26 cellular contexts compared by ENCODE assay signal in the genomic region with DNA sequence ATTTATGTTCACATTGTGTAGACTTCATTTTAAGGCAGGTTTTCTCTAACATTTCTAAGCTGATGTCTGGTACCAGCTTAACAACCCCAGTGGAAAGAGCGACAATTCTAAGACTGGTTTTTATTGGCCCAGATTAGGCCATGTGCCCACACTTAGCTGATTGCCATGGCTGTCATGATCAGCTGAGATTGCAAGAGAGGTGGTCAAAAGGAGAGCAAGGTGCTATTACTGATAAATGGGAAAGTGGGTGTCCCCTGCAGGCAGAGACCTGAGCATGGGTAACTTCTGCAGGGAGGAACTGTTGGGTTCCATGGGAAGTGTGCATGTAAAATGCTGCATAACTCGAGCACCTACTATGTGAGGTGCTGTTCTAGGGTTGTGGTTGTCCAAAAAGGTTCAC. TPM values are rescaled to one million over a fixed set of nuclear protein-coding genes. Genes with fewer than 3 reads are reported as not detected.
DNase-seq lines count a peak whose midpoint lies in the region; ATAC-seq and TF ChIP-seq lines count a peak whose summit lies in the region.
"Had no signal": no experiment of that assay in that cellular context is flagged by ENCODE, and none has a peak within 500 bp of the region (broad histone marks: within the 10 kb centered on the region; RNA-seq: fewer than 3 reads in every experiment).

No MANE protein-coding gene starts in this region.

- H3K18ac ChIP-seq in trophoblast cell (ENCODE audit: low read length) (no peak overlapping the region), H9 (ENCODE audit: insufficient read length, low read depth, low read length) (no peak overlapping the region)

- H4K12ac ChIP-seq in trophoblast cell (ENCODE audit: low read depth, low read length): no peak overlapping the region

- H2BK120ac ChIP-seq in trophoblast cell (ENCODE audit: insufficient read depth, low read length, poor library complexity) (no peak overlapping the region), H9 (ENCODE audit: low read depth, low read length, poor library complexity, severe bottlenecking) (no peak overlapping the region)

- peaks cover 16% of the 10 kb centered on the region for H3K36me3 Mint-ChIP-seq in central memory CD8-positive, alpha-beta T cell (ENCODE audit: insufficient read depth)
- H3K36me3 Mint-ChIP-seq in H9 (ENCODE audit: insufficient read depth in 1 of 3, low read depth in 3 of 3): peaks cover 0 to 3% (median 0%) of the 10 kb centered on the region in 3 experiments; a peak in 2 of 7 replicates
- H3K36me3 Mint-ChIP-seq: natural killer cell had no signal

- H2AFZ ChIP-seq in trophoblast cell (ENCODE audit: insufficient read depth, low read length, poor library complexity) (no peak overlapping the region), H9 (ENCODE audit: low read length) (no peak overlapping the region)
- H2AFZ ChIP-seq: GM23338 had no signal

- H4K91ac ChIP-seq in trophoblast cell (ENCODE audit: low read depth, low read length) (no peak overlapping the region), H9 (ENCODE audit: insufficient read length, low read depth, low read length) (no peak overlapping the region)

- no peak for DNase-seq in HL-60 (ENCODE audit: low read depth in 1 of 2, low spot score in 1 of 2)
- DNase-seq in central memory CD8-positive, alpha-beta T cell (ENCODE audit: low spot score in 2 of 2): no peak
- DNase-seq in trophoblast cell: no peak
- no peak for DNase-seq in RKO (ENCODE audit: low spot score)
- DNase-seq in H9: no peak
- DNase-seq: activated CD4-positive, alpha-beta T cell treated with anti-CD3 and anti-CD28 coated beads for 36 hours; activated naive CD4-positive, alpha-beta T cell treated with anti-CD3 and anti-CD28 coated beads, Interleukin-2, amount 50 U/mL, for 16 hours; CD8-positive, alpha-beta T cell; cerebellar nuclear complex; DMS53; GDM1; heart right ventricle; left cardiac atrium; natural killer cell; NCI-H1105 treated with DMSO at 0.1 percent for 48 hours; NCI-H2029; NCI-H526 treated with DMSO at 0.1 percent for 48 hours; retina; stimulated activated CD4-positive, alpha-beta T cell treated with anti-CD3 and anti-CD28 coated beads, Interleukin-2, amount 100 ng/mL, for 24 hours; T-cell had no signal

- H4K20me1 ChIP-seq in BLaER1 (peaks cover 80% of the 10 kb centered on the region), H9 (ENCODE audit: control insufficient read depth, insufficient read depth, insufficient read length) (no peaks in the 10 kb centered on the region)

- H3K36me3 ChIP-seq in BLaER1: peaks cover 90% of the 10 kb centered on the region
- H3K36me3 ChIP-seq in trophoblast cell (ENCODE audit: control insufficient read depth in 1 of 2, insufficient read depth in 2 of 2, low read length in 2 of 2): peaks cover 14 to 21% of the 10 kb centered on the region in 2 experiments

- H3K4me3 Mint-ChIP-seq in central memory CD8-positive, alpha-beta T cell: no peak overlapping the region
- H3K4me3 Mint-ChIP-seq in H9: no peak overlapping the region
- H3K4me3 Mint-ChIP-seq: activated CD4-positive, alpha-beta T cell treated with anti-CD3 and anti-CD28 coated beads for 36 hours; CD8-positive, alpha-beta T cell; GM23338; natural killer cell; T-cell had no signal

- peaks cover 26% of the 10 kb centered on the region for H3K4me1 Mint-ChIP-seq in central memory CD8-positive, alpha-beta T cell
- H3K4me1 Mint-ChIP-seq in H9: peaks cover 7 to 16% of the 10 kb centered on the region in 2 experiments

- no peak overlapping the region for H2BK15ac ChIP-seq in H9 (ENCODE audit: low read depth, low read length)

- H3K79me2 ChIP-seq in trophoblast cell (ENCODE audit: control insufficient read depth, insufficient read depth, low read length, poor library complexity) (no peaks in the 10 kb centered on the region), H9 (ENCODE audit: insufficient read depth, low read length) (no peaks in the 10 kb centered on the region)

- no peaks in the 10 kb centered on the region for H3K9me3 ChIP-seq in BLaER1
- H3K9me3 ChIP-seq in trophoblast cell (ENCODE audit: insufficient read depth, low read depth, low read length): no peaks in the 10 kb centered on the region
- no peaks in the 10 kb centered on the region for H3K9me3 ChIP-seq in H9 (ENCODE audit: control insufficient read depth, low read depth, low read length)
- H3K9me3 ChIP-seq: heart right ventricle, SJSA1 had no signal

- ATAC-seq in central memory CD8-positive, alpha-beta T cell (replicated peaks; ENCODE audit: extremely low read depth, poor library complexity, severe bottlenecking): no peak
- ATAC-seq in activated CD4-positive, CD25-positive, alpha-beta regulatory T cell treated with anti-CD3 and anti-CD28 coated beads, Interleukin-2, amount 50 U/mL, for 24 hours: no peak
- ATAC-seq: activated CD4-positive, alpha-beta T cell treated with anti-CD3 and anti-CD28 coated beads for 36 hours; CD8-positive, alpha-beta T cell; GM23338; heart right ventricle; left cardiac atrium; natural killer cell; Panc1; T-cell had no signal

- H3K9ac ChIP-seq in BLaER1 (no peak overlapping the region), trophoblast cell (ENCODE audit: low read length) (no peak overlapping the region), H9 (ENCODE audit: extremely low read depth, insufficient read length, low read length) (no peak overlapping the region)

- H2BK12ac ChIP-seq in trophoblast cell (ENCODE audit: low read length) (no peak overlapping the region), H9 (ENCODE audit: insufficient read length, low read depth, low read length) (no peak overlapping the region)

- 0 out of 2 replicates have a peak overlapping the region, but pooled peaks have one; percentile 44 for H3K27ac ChIP-seq in BLaER1
- 0 out of 2 replicates have a peak overlapping the region, but pooled peaks have one; percentile 15 for H3K27ac ChIP-seq in HL-60 (replicated peaks)
- H3K27ac ChIP-seq in trophoblast cell (ENCODE audit: low read depth, low read length): no peak overlapping the region
- no peak overlapping the region for H3K27ac ChIP-seq in H9 (ENCODE audit: insufficient read length, low read depth, low read length)
- H3K27ac ChIP-seq: heart right ventricle, SJSA1 had no signal

- H3K23me2 ChIP-seq in H9 (ENCODE audit: insufficient read length, low read depth, low read length, poor library complexity, severe bottlenecking): no peaks in the 10 kb centered on the region

- H4K8ac ChIP-seq in trophoblast cell (ENCODE audit: low read depth, low read length) (no peak overlapping the region), H9 (replicated peaks; ENCODE audit: insufficient read length, low read depth, low read length) (no peak overlapping the region)

- WGBS in trophoblast cell (ENCODE audit: extremely low coverage, insufficient coverage, insufficient read length): no CpG with 5 or more reads among the region's 2 CpGs
- WGBS in H9 (ENCODE audit: extremely low coverage, insufficient read length, low lambda C conversion rate): no CpG with 5 or more reads among the region's 2 CpGs

- H3T11ph ChIP-seq in H9 (ENCODE audit: low read length): no peak overlapping the region

- peak overlapping the region; percentile 17; the same call in 1 of the 2 replicates for H3K4me2 ChIP-seq in BLaER1
- no peak overlapping the region for H3K4me2 ChIP-seq in trophoblast cell (ENCODE audit: low read length)
- H3K4me2 ChIP-seq in H9 (ENCODE audit: insufficient read depth, insufficient read length, low read length): no peak overlapping the region
- H3K4me2 ChIP-seq: GM23338, smooth muscle cell had no signal

- H3K79me1 ChIP-seq in trophoblast cell (ENCODE audit: low read length): peaks cover 3% of the 10 kb centered on the region
- H3K79me1 ChIP-seq in H9 (ENCODE audit: insufficient read depth, low read depth, low read length, poor library complexity, severe bottlenecking): no peaks in the 10 kb centered on the region

- H3K27me3 ChIP-seq in BLaER1: no peaks in the 10 kb centered on the region
- no peaks in the 10 kb centered on the region for H3K27me3 ChIP-seq in HL-60 (ENCODE audit: insufficient read depth, poor library complexity, severe bottlenecking)
- no peaks in the 10 kb centered on the region for H3K27me3 ChIP-seq in trophoblast cell (ENCODE audit: insufficient read depth, low read length)
- no peaks in the 10 kb centered on the region for H3K27me3 ChIP-seq in H9 (ENCODE audit: insufficient read depth, low read length)
- H3K27me3 ChIP-seq: heart right ventricle, SJSA1 had no signal

- no peaks in the 10 kb centered on the region for H3K9me3 Mint-ChIP-seq in central memory CD8-positive, alpha-beta T cell
- no peaks in the 10 kb centered on the region for H3K9me3 Mint-ChIP-seq in H9
- H3K9me3 Mint-ChIP-seq: CD8-positive, alpha-beta T cell; GM23338; natural killer cell; T-cell had no signal

- H3K4me1 ChIP-seq in BLaER1 (peaks cover 99% of the 10 kb centered on the region), trophoblast cell (ENCODE audit: control insufficient read depth in 1 of 2, insufficient read depth in 2 of 2, low read length in 2 of 2) (peaks cover 10 to 12% of the 10 kb centered on the region in 2 experiments), H9 (ENCODE audit: insufficient read depth, low read length) (no peaks in the 10 kb centered on the region)

- peak overlapping the region; percentile 7 for H3K27ac Mint-ChIP-seq in central memory CD8-positive, alpha-beta T cell (ENCODE audit: low read depth)
- H3K27ac Mint-ChIP-seq in H9: no peak overlapping the region
- H3K27ac Mint-ChIP-seq: activated CD4-positive, alpha-beta T cell treated with anti-CD3 and anti-CD28 coated beads for 36 hours; GM23338; natural killer cell had no signal

- no peak overlapping the region for H2BK5ac ChIP-seq in trophoblast cell (ENCODE audit: low read depth, low read length, poor library complexity)
- H2BK5ac ChIP-seq in H9 (ENCODE audit: insufficient read length, low read length): no peak overlapping the region

- no peaks in the 10 kb centered on the region for H3K27me3 Mint-ChIP-seq in central memory CD8-positive, alpha-beta T cell
- no peaks in the 10 kb centered on the region for H3K27me3 Mint-ChIP-seq in H9 (ENCODE audit: low read depth)
- H3K27me3 Mint-ChIP-seq: activated CD4-positive, alpha-beta T cell treated with anti-CD3 and anti-CD28 coated beads for 36 hours; T-cell had no signal

- no peak overlapping the region for H2BK20ac ChIP-seq in H9 (ENCODE audit: low read depth, low read length, poor library complexity, severe bottlenecking)

- H3K4ac ChIP-seq in trophoblast cell (ENCODE audit: low read depth, low read length): no peak overlapping the region
- no peak overlapping the region for H3K4ac ChIP-seq in H9 (ENCODE audit: low read depth, low read length)

- H3K56ac ChIP-seq in H9 (ENCODE audit: insufficient read length, low read depth, low read length): no peak overlapping the region

- H2AK5ac ChIP-seq in trophoblast cell (ENCODE audit: low read length) (no peak overlapping the region), H9 (ENCODE audit: insufficient read length, low read length) (no peak overlapping the region)

- H4K5ac ChIP-seq in H9 (ENCODE audit: insufficient read length, low read depth, low read length): no peak overlapping the region

- H3K23ac ChIP-seq in trophoblast cell (ENCODE audit: low read length) (peak overlapping the region; percentile 83), H9 (ENCODE audit: insufficient read length, low read depth, low read length) (no peak overlapping the region)

- TF ChIP-seq CTCF in HL-60 (IDR thresholded peaks at IDR 0.05; ENCODE audit: insufficient read depth, low read length) (no peak), H9 (conservative IDR thresholded peaks at IDR 0.05) (no peak)

- H3K14ac ChIP-seq in trophoblast cell (ENCODE audit: low read length) (no peak overlapping the region), H9 (ENCODE audit: insufficient read depth, low read length) (no peak overlapping the region)

- H3K4me3 ChIP-seq in BLaER1: no peak overlapping the region
- H3K4me3 ChIP-seq in HL-60 (replicated peaks; ENCODE audit: insufficient read depth, low read length): no peak overlapping the region
- no peak overlapping the region for H3K4me3 ChIP-seq in trophoblast cell (ENCODE audit: low read depth, low read length)
- H3K4me3 ChIP-seq: GM23338, heart right ventricle, SJSA1, smooth muscle cell had no signal

RNA-seq across cellular contexts. Expression of a gene that starts 31.4 kb away (rescaled TPM):
- polyA plus RNA-seq in trophoblast cell (2013): 31.2 and 33.6 TPM in 2 replicates
- total RNA-seq in H9 (2021): 9.6 and 10.5 TPM in 2 replicates

RNA-seq across cellular contexts. Expression of a gene that starts 56.8 kb away (rescaled TPM):
- 100 and 104 TPM in 2 replicates for polyA plus RNA-seq in trophoblast cell (2013)
- 64.6 and 64.7 TPM in 2 replicates for total RNA-seq in H9 (2021)

Comparison
In these comparisons a context has a peak if more than half of its experiments do, and no peak if none do; other contexts are left out.
1. H3K27ac ChIP-seq: peak in BLaER1 (single experiment) and HL-60 (single experiment); none in trophoblast cell (single experiment) and H9 (single experiment).